Comparison of ENCODE assay signal across 8 cellular contexts in the genomic region with DNA sequence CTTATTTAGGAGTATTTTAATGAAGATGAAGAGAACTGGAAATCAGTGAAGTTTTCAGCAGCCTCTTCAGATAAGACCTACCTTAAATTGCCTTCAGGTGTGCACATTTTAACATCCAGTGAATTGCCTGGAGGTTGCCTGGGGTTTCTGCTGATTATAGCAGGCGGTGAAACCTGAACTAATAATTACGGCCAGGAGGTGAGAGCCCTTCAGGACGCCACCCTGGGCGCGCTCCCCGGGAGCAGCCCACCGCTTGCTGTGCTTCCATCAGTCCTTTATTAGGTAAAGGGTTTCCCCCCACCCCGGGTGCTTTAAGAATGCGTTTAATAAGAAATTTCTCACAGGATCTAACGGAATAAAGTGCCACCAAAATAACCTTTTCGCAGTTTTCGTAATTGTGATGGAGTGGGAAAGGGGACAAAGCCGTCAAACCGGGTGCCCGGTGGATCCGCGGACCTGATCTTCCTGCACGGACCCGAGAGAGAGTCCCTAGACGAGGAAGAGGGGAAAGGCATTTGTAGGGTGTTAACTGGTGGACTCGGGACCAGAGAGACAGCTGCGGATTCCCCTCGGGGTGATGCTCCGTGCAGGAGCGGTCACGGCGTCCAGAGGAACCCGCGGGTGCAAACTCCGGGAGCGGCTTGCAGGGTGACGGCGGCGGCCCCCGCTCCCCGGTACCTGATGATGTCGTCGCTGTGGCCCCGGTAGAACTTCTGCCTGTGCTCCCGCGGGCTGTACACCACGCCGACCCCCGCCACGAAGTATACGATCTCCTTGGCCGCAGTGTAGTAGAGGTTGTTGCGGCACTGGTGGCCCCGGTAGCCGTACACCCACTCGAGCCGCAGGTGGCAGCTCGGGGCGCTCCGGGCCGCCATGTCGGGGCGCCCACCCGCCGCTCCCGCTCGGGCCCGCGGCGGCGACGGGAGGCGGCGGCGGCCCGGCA. TPM values are rescaled to one million over a fixed set of nuclear protein-coding genes. Genes with fewer than 3 reads are reported as not detected.
DNase-seq lines count a peak whose midpoint lies in the region; ATAC-seq and TF ChIP-seq lines count a peak whose summit lies in the region.

No MANE protein-coding gene starts in this region.

- DNase-seq in activated CD4-positive, CD25-positive, alpha-beta regulatory T cell treated with anti-CD3 and anti-CD28 coated beads, Interleukin-2, amount 50 U/mL, for 72 hours = peak; percentile 45
- DNase-seq in M059J (ENCODE audit: low read depth) (peak; percentile 22), foreskin fibroblast (peak in 1 of 2 donors; percentile 13), nucleus accumbens (lab: John Stamatoyannopoulos, UW) (peak in 41 of 56 donors; percentile 5 to 67 (median 38)), NOMO-1 treated with DMSO at 0.1 percent for 48 hours (lab: John Stamatoyannopoulos, UW; ENCODE audit: unreplicated experiment) (no peak)
- DNase-seq in activated T-cell treated with anti-CD3 and anti-CD28 coated beads, Interleukin-2, amount 50 U/mL, for 1 hour = peak; percentile 25

- no peak for TF ChIP-seq CTCF in foreskin fibroblast (IDR thresholded peaks at IDR 0.05; ENCODE audit: low read depth, low read length)

- no peak for ATAC-seq in activated CD4-positive, CD25-positive, alpha-beta regulatory T cell treated with anti-CD3 and anti-CD28 coated beads, Interleukin-2, amount 50 U/mL, for 24 hours
- no peak for ATAC-seq in HG03439 (IDR thresholded peaks at IDR 0.05; ENCODE audit: unreplicated experiment)

- H3K4me3 ChIP-seq in foreskin fibroblast (ENCODE audit: low read depth in 1 of 2, low read length in 2 of 2) = peak overlapping the region; percentile 66 to 68

RNA-seq across cellular contexts. Expression of a gene that starts 0.9 kb away (rescaled TPM):
- 0.64 and 0.96 TPM in 2 replicates for total RNA-seq in M059J (2014; rRNA removed; shearing (Covaris generic))

RNA-seq across cellular contexts. Expression of a gene that starts 32.6 kb away (rescaled TPM):
- total RNA-seq in M059J (2014; rRNA removed; shearing (Covaris generic)) = 18.8 and 19.0 TPM in 2 replicates
